ENCODE assay signal across 8 cellular contexts in genomic region chr22:31495343-31495742, GRCh38. TPM values are rescaled to one million over a fixed set of nuclear protein-coding genes. Genes with fewer than 3 reads are reported as not detected.
DNase-seq lines count a peak whose midpoint lies in the region; ATAC-seq and TF ChIP-seq lines count a peak whose summit lies in the region.

No MANE protein-coding gene starts in this region.

- peaks cover 52% of the 10 kb centered on the region for H3K4me1 Mint-ChIP-seq in activated naive CD4-positive, alpha-beta T cell treated with anti-CD3 and anti-CD28 coated beads for 36 hours (ENCODE audit: low read depth)
- peaks cover 28% of the 10 kb centered on the region for H3K4me1 Mint-ChIP-seq in activated naive CD8-positive, alpha-beta T cell treated with anti-CD3 and anti-CD28 coated beads, Interleukin-2, amount 10 ng/mL, durations not matched to agents 7 days and 5 days

- ATAC-seq in activated naive CD8-positive, alpha-beta T cell treated with anti-CD3 and anti-CD28 coated beads, Interleukin-2, amount 10 ng/mL, durations not matched to agents 7 days and 5 days (ENCODE audit: low read depth): no peak
- ATAC-seq in left lung: no peak
- ATAC-seq in HG02852 (IDR thresholded peaks at IDR 0.05; ENCODE audit: unreplicated experiment): no peak
- ATAC-seq in omental fat pad (ENCODE audit: low FRiP score): no peak

- H3K4me3 ChIP-seq in left lung: peak overlapping the region; percentile 65 to 97
- peak overlapping the region in 1 of 3 donors; percentile 82 for H3K4me3 ChIP-seq in thyroid gland (replicated peaks in 1 of 3)

- no peaks in the 10 kb centered on the region for H3K27me3 ChIP-seq in left lung
- H3K27me3 ChIP-seq in thyroid gland: no peaks in the 10 kb centered on the region

- TF ChIP-seq CTCF in left lung (IDR thresholded peaks at IDR 0.05) (no peak), thyroid gland (IDR thresholded peaks at IDR 0.05) (no peak), omental fat pad (IDR thresholded peaks at IDR 0.05) (no peak)

- H3K9me3 Mint-ChIP-seq in activated naive CD4-positive, alpha-beta T cell treated with anti-CD3 and anti-CD28 coated beads for 36 hours: no peaks in the 10 kb centered on the region
- no peaks in the 10 kb centered on the region for H3K9me3 Mint-ChIP-seq in activated naive CD8-positive, alpha-beta T cell treated with anti-CD3 and anti-CD28 coated beads, Interleukin-2, amount 10 ng/mL, durations not matched to agents 7 days and 5 days

- POLR2A ChIA-PET in activated naive CD8-positive, alpha-beta T cell treated with anti-CD3 and anti-CD28 coated beads, Interleukin-2, amount 10 ng/mL, durations not matched to agents 7 days and 5 days (lab: Charles Lee): interaction anchor here (0.7 kb wide), 1 partner anchor 59 kb away, joined by 3 read pairs; no protein-coding TSS in a partner anchor

- no peak for DNase-seq in activated naive CD4-positive, alpha-beta T cell treated with anti-CD3 and anti-CD28 coated beads for 36 hours
- DNase-seq in activated naive CD4-positive, alpha-beta T cell treated with Interleukin-2 at 50 U/mL for 16 hours: no peak
- no peak for DNase-seq in activated naive CD8-positive, alpha-beta T cell treated with anti-CD3 and anti-CD28 coated beads, Interleukin-2, amount 10 ng/mL, durations not matched to agents 7 days and 5 days
- DNase-seq in left lung (no peak), thyroid gland (peak in 1 of 2 donors; percentile 8), midbrain (lab: John Stamatoyannopoulos, UW) (no peak), omental fat pad (ENCODE audit: low spot score) (no peak)

- WGBS in thyroid gland, 2 donors: 72 to 77% methylated on average over 15 of the region's 15 CpGs

- H3K36me3 ChIP-seq in left lung (no peaks in the 10 kb centered on the region), thyroid gland (no peaks in the 10 kb centered on the region)

- H3K9me3 ChIP-seq in left lung (no peaks in the 10 kb centered on the region), thyroid gland (no peaks in the 10 kb centered on the region)

- H3K27ac ChIP-seq in left lung (peak overlapping the region; percentile 71 to 90), thyroid gland (peak overlapping the region; percentile 32 to 87 (median 80))

- no peak for TF ChIP-seq POLR2A in thyroid gland (IDR thresholded peaks at IDR 0.05)

- no peaks in the 10 kb centered on the region for H3K27me3 Mint-ChIP-seq in activated naive CD4-positive, alpha-beta T cell treated with anti-CD3 and anti-CD28 coated beads for 36 hours (ENCODE audit: low read depth)
- no peaks in the 10 kb centered on the region for H3K27me3 Mint-ChIP-seq in activated naive CD8-positive, alpha-beta T cell treated with anti-CD3 and anti-CD28 coated beads, Interleukin-2, amount 10 ng/mL, durations not matched to agents 7 days and 5 days

- CTCF ChIA-PET in activated naive CD4-positive, alpha-beta T cell treated with anti-CD3 and anti-CD28 coated beads for 36 hours (lab: Charles Lee): interaction anchor here (1.1 kb wide), 1 partner anchor 30 kb away, joined by 3 read pairs; no protein-coding TSS in a partner anchor

- intact Hi-C loops in activated naive CD4-positive, alpha-beta T cell treated with anti-CD3 and anti-CD28 coated beads for 36 hours (cut with micrococcal nuclease): loop anchor here (5.0 to 10.0 kb wide), 2 partner anchors 98 to 281 kb away; partner anchors contain the start of genes DRG1 and LIMK2
- intact Hi-C loops in left lung (cut with DNase I): no loop called here
- intact Hi-C loops in thyroid gland (cut with DNase I): loop anchor here (10.0 kb wide), 2 partner anchors 139 to 151 kb away; partner anchors contain the start of gene PATZ1

- H3K4me1 ChIP-seq in left lung: peaks cover 7 to 27% of the 10 kb centered on the region in 2 donors
- peaks cover 15 to 29% of the 10 kb centered on the region in 2 donors for H3K4me1 ChIP-seq in thyroid gland

- H3K27ac Mint-ChIP-seq in activated naive CD4-positive, alpha-beta T cell treated with anti-CD3 and anti-CD28 coated beads for 36 hours: peak overlapping the region; percentile 94
- peak overlapping the region; percentile 96 for H3K27ac Mint-ChIP-seq in activated naive CD8-positive, alpha-beta T cell treated with anti-CD3 and anti-CD28 coated beads, Interleukin-2, amount 10 ng/mL, durations not matched to agents 7 days and 5 days

- H3K36me3 Mint-ChIP-seq in activated naive CD4-positive, alpha-beta T cell treated with anti-CD3 and anti-CD28 coated beads for 36 hours (ENCODE audit: low read depth): peaks cover 19% of the 10 kb centered on the region
- peaks cover 11% of the 10 kb centered on the region for H3K36me3 Mint-ChIP-seq in activated naive CD8-positive, alpha-beta T cell treated with anti-CD3 and anti-CD28 coated beads, Interleukin-2, amount 10 ng/mL, durations not matched to agents 7 days and 5 days

- H3K4me3 Mint-ChIP-seq in activated naive CD4-positive, alpha-beta T cell treated with anti-CD3 and anti-CD28 coated beads for 36 hours: peak overlapping the region; percentile 94
- H3K4me3 Mint-ChIP-seq in activated naive CD8-positive, alpha-beta T cell treated with anti-CD3 and anti-CD28 coated beads, Interleukin-2, amount 10 ng/mL, durations not matched to agents 7 days and 5 days: peak overlapping the region; percentile 90

RNA-seq across cellular contexts. Expression of gene SFI1, which starts 1.0 kb away (rescaled TPM):
- 100 to 1,000 TPM; 147 to 155 TPM for total RNA-seq in activated naive CD4-positive, alpha-beta T cell treated with anti-CD3 and anti-CD28 coated beads for 36 hours
- total RNA-seq in activated naive CD8-positive, alpha-beta T cell treated with anti-CD3 and anti-CD28 coated beads, Interleukin-2, amount 10 ng/mL, durations not matched to agents 7 days and 5 days: 100 to 1,000 TPM; 209 to 210 TPM
- total RNA-seq in left lung (10 to 100 TPM; 27.6 to 39.6 TPM), thyroid gland (10 to 100 TPM; 31.1 to 57.6 (median 43.1) TPM), omental fat pad (10 to 100 TPM in 3 of 4 donors, 1 to 10 TPM in 1; 8.8 to 19.9 (median 18.8) TPM)

RNA-seq across cellular contexts. Expression of gene EIF4ENIF1, which starts 5.7 kb away (rescaled TPM):
- 10 to 100 TPM; 28.1 to 29.0 TPM for total RNA-seq in activated naive CD4-positive, alpha-beta T cell treated with anti-CD3 and anti-CD28 coated beads for 36 hours
- 10 to 100 TPM; 38.6 to 41.0 TPM for total RNA-seq in activated naive CD8-positive, alpha-beta T cell treated with anti-CD3 and anti-CD28 coated beads, Interleukin-2, amount 10 ng/mL, durations not matched to agents 7 days and 5 days
- total RNA-seq in left lung (10 to 100 TPM; 23.2 to 25.4 TPM), thyroid gland (10 to 100 TPM; 15.7 to 21.2 (median 19.2) TPM), omental fat pad (10 to 100 TPM in 3 of 4 donors, 1 to 10 TPM in 1; 9.5 to 20.5 (median 16.6) TPM)

Comparison
In these comparisons a context has a peak if more than half of its experiments do, and no peak if none do; other contexts are left out.
1. intact Hi-C loops: an anchor here in activated naive CD4-positive, alpha-beta T cell treated with anti-CD3 and anti-CD28 coated beads for 36 hours (5.0 to 10.0 kb wide) and thyroid gland (10.0 kb wide); none called in left lung.